ENCODE assay signal across 8 cellular contexts in genomic region chr13:113448885-113449692, GRCh38. TPM values are rescaled to one million over a fixed set of nuclear protein-coding genes. Genes with fewer than 3 reads are reported as not detected.
DNase-seq lines count a peak whose midpoint lies in the region; FAIRE-seq and TF ChIP-seq lines count a peak whose summit lies in the region.

No MANE protein-coding gene starts in this region.

- H3K27me3 Mint-ChIP-seq in activated T-helper 1 cell treated with anti-CD3 and anti-CD28 coated beads, Interleukin-12 subunit alpha, Interleukin-12 subunit beta, Interleukin-2, Interleukin-4 antibody, amounts not matched to agents 30 ng/mL and 10 ng/mL and 1 ng/mL, durations not matched to agents 14 hours and 24 hours and 36 hours (ENCODE audit: insufficient read depth), result no peaks in the 10 kb centered on the region

- peak overlapping the region in 1 of 2 donors; percentile 29 for H3K4me3 ChIP-seq in kidney (ENCODE audit: low read length in 2 of 2)
- H3K4me3 ChIP-seq in subcutaneous abdominal adipose tissue (ENCODE audit: low read depth in 1 of 5, low read length in 5 of 5), result peak overlapping the region; percentile 67 to 86 (median 78)

- intact Hi-C loops in activated T-helper 1 cell treated with anti-CD3 and anti-CD28 coated beads, Interleukin-12 subunit alpha, Interleukin-12 subunit beta, Interleukin-2, Interleukin-4 antibody, amounts not matched to agents 30 ng/mL and 10 ng/mL and 1 ng/mL, durations not matched to agents 14 hours and 24 hours and 36 hours (cut with micrococcal nuclease), result no loop called here
- intact Hi-C loops in kidney (cut with DNase I), result no loop called here

- DNase-seq in DMS153 treated with DMSO at 0.1 percent for 48 hours (lab: John Stamatoyannopoulos, UW; ENCODE audit: unreplicated experiment) (peak; percentile 85), HT-29 (ENCODE audit: low spot score) (peak; percentile 97), NOMO-1 treated with dmso at 0.1 percent for 144 hours (lab: John Stamatoyannopoulos, UW; ENCODE audit: unreplicated experiment) (peak; percentile 80), kidney (peak; percentile 69), NCI-H128 (lab: John Stamatoyannopoulos, UW; ENCODE audit: unreplicated experiment) (no peak), occipital lobe (lab: John Stamatoyannopoulos, UW) (no peak)
- peak; percentile 19 for DNase-seq in activated T-helper 1 cell treated with anti-CD3 and anti-CD28 coated beads, Interleukin-12 subunit alpha, Interleukin-12 subunit beta, Interleukin-2, Interleukin-4 antibody, amounts not matched to agents 30 ng/mL and 10 ng/mL and 1 ng/mL, durations not matched to agents 14 hours and 24 hours and 36 hours (ENCODE audit: low spot score)

- H3K4me1 Mint-ChIP-seq in activated T-helper 1 cell treated with anti-CD3 and anti-CD28 coated beads, Interleukin-12 subunit alpha, Interleukin-12 subunit beta, Interleukin-2, Interleukin-4 antibody, amounts not matched to agents 30 ng/mL and 10 ng/mL and 1 ng/mL, durations not matched to agents 14 hours and 24 hours and 36 hours (ENCODE audit: low read depth), result no peaks in the 10 kb centered on the region

- H3K9ac ChIP-seq in kidney (ENCODE audit: low read length in 2 of 2) (no peak overlapping the region), subcutaneous abdominal adipose tissue (ENCODE audit: low read length in 5 of 5) (peak overlapping the region; percentile 26 to 79 (median 58))

- H3K27me3 ChIP-seq in subcutaneous abdominal adipose tissue (ENCODE audit: control insufficient read depth in 5 of 5, insufficient read depth in 4 of 5, low read length in 5 of 5), result no peaks in the 10 kb centered on the region

- no peak for TF ChIP-seq CTCF in kidney (IDR thresholded peaks at IDR 0.05; ENCODE audit: borderline replicate concordance, extremely low read depth, insufficient read depth)

- FAIRE-seq in kidney (lab: Jason Lieb, UNC), result no peak

- H3K36me3 ChIP-seq in kidney (ENCODE audit: control insufficient read depth in 1 of 2, insufficient read depth in 2 of 2, low read length in 2 of 2), result peaks cover 0 to 4% of the 10 kb centered on the region in 2 donors
- H3K36me3 ChIP-seq in subcutaneous abdominal adipose tissue (ENCODE audit: control insufficient read depth in 5 of 5, insufficient read depth in 5 of 5, low read length in 5 of 5), result peaks cover 0 to 14% (median 3%) of the 10 kb centered on the region in 5 donors

- H3K4me3 Mint-ChIP-seq in activated T-helper 1 cell treated with anti-CD3 and anti-CD28 coated beads, Interleukin-12 subunit alpha, Interleukin-12 subunit beta, Interleukin-2, Interleukin-4 antibody, amounts not matched to agents 30 ng/mL and 10 ng/mL and 1 ng/mL, durations not matched to agents 14 hours and 24 hours and 36 hours, result peak overlapping the region; percentile 33

- H3K9me3 Mint-ChIP-seq in activated T-helper 1 cell treated with anti-CD3 and anti-CD28 coated beads, Interleukin-12 subunit alpha, Interleukin-12 subunit beta, Interleukin-2, Interleukin-4 antibody, amounts not matched to agents 30 ng/mL and 10 ng/mL and 1 ng/mL, durations not matched to agents 14 hours and 24 hours and 36 hours, result no peaks in the 10 kb centered on the region

- H3K27ac ChIP-seq in kidney (ENCODE audit: low read depth in 2 of 2, low read length in 2 of 2), result no peak overlapping the region
- H3K27ac ChIP-seq in subcutaneous abdominal adipose tissue (ENCODE audit: low read depth, low read length), result peak overlapping the region; percentile 10

- H3K36me3 Mint-ChIP-seq in activated T-helper 1 cell treated with anti-CD3 and anti-CD28 coated beads, Interleukin-12 subunit alpha, Interleukin-12 subunit beta, Interleukin-2, Interleukin-4 antibody, amounts not matched to agents 30 ng/mL and 10 ng/mL and 1 ng/mL, durations not matched to agents 14 hours and 24 hours and 36 hours (ENCODE audit: low read depth), result peaks cover 2% of the 10 kb centered on the region

- no peaks in the 10 kb centered on the region for H3K4me1 ChIP-seq in kidney (ENCODE audit: control insufficient read depth in 1 of 2, insufficient read depth in 1 of 2, low read depth in 1 of 2, low read length in 2 of 2)
- peaks cover 2 to 16% (median 14%) of the 10 kb centered on the region in 5 donors for H3K4me1 ChIP-seq in subcutaneous abdominal adipose tissue (ENCODE audit: control insufficient read depth in 5 of 5, insufficient read depth in 5 of 5, low read length in 5 of 5)

- H3K9me3 ChIP-seq in kidney (ENCODE audit: control insufficient read depth in 1 of 2, low read length in 2 of 2) (no peaks in the 10 kb centered on the region), subcutaneous abdominal adipose tissue (ENCODE audit: control insufficient read depth in 5 of 5, low read length in 5 of 5) (no peaks in the 10 kb centered on the region)

- no peak overlapping the region for H3K27ac Mint-ChIP-seq in activated T-helper 1 cell treated with anti-CD3 and anti-CD28 coated beads, Interleukin-12 subunit alpha, Interleukin-12 subunit beta, Interleukin-2, Interleukin-4 antibody, amounts not matched to agents 30 ng/mL and 10 ng/mL and 1 ng/mL, durations not matched to agents 14 hours and 24 hours and 36 hours

RNA-seq across cellular contexts. Expression of gene ADPRHL1, which starts 4.2 kb away (rescaled TPM):
- 1.8 and 3.3 TPM in 2 replicates for total RNA-seq in HT-29 (2014; rRNA removed; shearing (Covaris generic))
- total RNA-seq in activated T-helper 1 cell treated with anti-CD3 and anti-CD28 coated beads, Interleukin-12 subunit alpha, Interleukin-12 subunit beta, Interleukin-2, Interleukin-4 antibody, amounts not matched to agents 30 ng/mL and 10 ng/mL and 1 ng/mL, durations not matched to agents 14 hours and 24 hours and 36 hours, result 0.32 and 0.62 TPM in 2 replicates
- 1.5 TPM for total RNA-seq in kidney
- 1.1 TPM for polyA plus RNA-seq in kidney (ENCODE audit: insufficient read depth, low read depth, low replicate concordance)
- 0.62 TPM for total RNA-seq in occipital lobe

RNA-seq across cellular contexts. Expression of gene DCUN1D2, which starts 41.4 kb away (rescaled TPM):
- 17.1 and 22.0 TPM in 2 replicates for total RNA-seq in HT-29 (2014; rRNA removed; shearing (Covaris generic))
- 28.7 and 31.2 TPM in 2 replicates for total RNA-seq in activated T-helper 1 cell treated with anti-CD3 and anti-CD28 coated beads, Interleukin-12 subunit alpha, Interleukin-12 subunit beta, Interleukin-2, Interleukin-4 antibody, amounts not matched to agents 30 ng/mL and 10 ng/mL and 1 ng/mL, durations not matched to agents 14 hours and 24 hours and 36 hours
- total RNA-seq in kidney (19.5 TPM), occipital lobe (19.2 TPM)
- polyA plus RNA-seq in kidney (ENCODE audit: insufficient read depth, low read depth, low replicate concordance), result 7.6 TPM

Comparison
In these comparisons a context has a peak if more than half of its experiments do, and no peak if none do; other contexts are left out.
1. DNase-seq: peak in DMS153 treated with DMSO at 0.1 percent for 48 hours (single experiment), HT-29 (single experiment), NOMO-1 treated with dmso at 0.1 percent for 144 hours (single experiment), activated T-helper 1 cell treated with anti-CD3 and anti-CD28 coated beads, Interleukin-12 subunit alpha, Interleukin-12 subunit beta, Interleukin-2, Interleukin-4 antibody, amounts not matched to agents 30 ng/mL and 10 ng/mL and 1 ng/mL, durations not matched to agents 14 hours and 24 hours and 36 hours (single experiment) and kidney (single experiment); none in NCI-H128 (single experiment) and occipital lobe (single experiment).
2. H3K9ac ChIP-seq: peak in subcutaneous abdominal adipose tissue (5 of 5); none in kidney (0 of 2).